In the genomic region with DNA sequence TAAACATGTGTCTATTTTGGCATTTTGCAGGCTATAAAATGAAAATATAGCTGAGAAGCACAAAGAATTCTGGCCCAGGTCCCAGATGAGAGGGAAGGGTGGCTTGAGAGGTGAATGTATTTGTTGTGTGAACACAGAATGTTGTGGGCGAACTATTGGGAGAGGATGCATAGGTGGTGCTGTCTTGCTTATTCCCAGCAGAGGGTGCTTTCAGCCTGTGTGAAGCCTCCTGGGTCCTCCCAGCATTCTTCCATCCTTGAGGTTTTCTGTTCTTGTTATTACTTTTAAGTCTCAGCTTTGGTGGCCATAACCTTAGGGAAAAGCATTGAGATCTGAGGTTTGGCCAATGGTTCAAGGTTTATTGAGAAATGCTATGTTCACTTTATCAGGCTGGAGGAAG, we compare ENCODE assay signal across 8 cellular contexts.
A peak's percentile ranks its signal among the peaks of the same experiment; 100 is the strongest.
DNase-seq lines count a peak whose midpoint lies in the region; ATAC-seq and TF ChIP-seq lines count a peak whose summit lies in the region.

No MANE protein-coding gene starts in this region.

- TF ChIP-seq CTCF in HFFc6 (IDR thresholded peaks at IDR 0.05) = peak; percentile 83
- TF ChIP-seq CTCF in adrenal gland (IDR thresholded peaks at IDR 0.05) = peak; percentile 19 to 46 (median 38)
- no peak for TF ChIP-seq CTCF in CD14-positive monocyte (IDR thresholded peaks at IDR 0.05)

- H3K27me3 Mint-ChIP-seq in HFFc6 (ENCODE audit: insufficient read depth) = peaks cover 4% of the 10 kb centered on the region
- H3K27me3 Mint-ChIP-seq in CD14-positive monocyte (ENCODE audit: low read depth in 3 of 3) = peaks cover 0 to 1% (median 0%) of the 10 kb centered on the region in 3 donors

- WGBS in adrenal gland, 4 donors = 33 to 59% (median 45%) methylated on average over 1 of the region's 1 CpG

- no peaks in the 10 kb centered on the region for H3K36me3 ChIP-seq in adrenal gland (replicated peaks in 1 of 2)
- H3K36me3 ChIP-seq in HAP-1 (replicated peaks) = no peaks in the 10 kb centered on the region

- no peaks in the 10 kb centered on the region for H3K9me3 ChIP-seq in adrenal gland (replicated peaks in 1 of 3)
- no peaks in the 10 kb centered on the region for H3K9me3 ChIP-seq in HAP-1

- TF ChIP-seq POLR2A in adrenal gland (IDR thresholded peaks at IDR 0.05) = no peak

- H3K36me3 Mint-ChIP-seq in HFFc6 (ENCODE audit: low read depth) (no peaks in the 10 kb centered on the region), CD14-positive monocyte (no peaks in the 10 kb centered on the region)

- no peaks in the 10 kb centered on the region for H3K9me3 Mint-ChIP-seq in HFFc6
- peaks cover 0 to 2% (median 0%) of the 10 kb centered on the region in 7 donors for H3K9me3 Mint-ChIP-seq in CD14-positive monocyte

- intact Hi-C loops in adrenal gland (cut with DNase I) = no loop called here
- intact Hi-C loops in CD14-positive monocyte (cut with micrococcal nuclease) = no loop called here
- intact Hi-C loops in Right ventricle myocardium inferior (cut with DNase I) = no loop called here

- H3K27me3 ChIP-seq in adrenal gland (no peaks in the 10 kb centered on the region), HAP-1 (ENCODE audit: low read depth) (no peaks in the 10 kb centered on the region)

- in situ Hi-C loops in HAP-1 (cut with MboI; ENCODE audit: low sequenced_read_pairs) = no loop called here

- no peaks in the 10 kb centered on the region for H3K4me1 ChIP-seq in adrenal gland (replicated peaks in 1 of 2)
- no peaks in the 10 kb centered on the region for H3K4me1 ChIP-seq in HAP-1

- H3K4me1 Mint-ChIP-seq in HFFc6 (ENCODE audit: low read depth) (peaks cover 7% of the 10 kb centered on the region), CD14-positive monocyte (no peaks in the 10 kb centered on the region)

- no peak overlapping the region for H3K27ac Mint-ChIP-seq in HFFc6
- no peak overlapping the region for H3K27ac Mint-ChIP-seq in CD14-positive monocyte

- H3K4me3 ChIP-seq in adrenal gland = no peak overlapping the region
- no peak overlapping the region for H3K4me3 ChIP-seq in HAP-1

- peak; percentile 2 for DNase-seq in COR-L47 (lab: John Stamatoyannopoulos, UW)
- peak; percentile 41 for DNase-seq in HFFc6
- peak in 4 of 7 donors; percentile 22 to 34 (median 24) for DNase-seq in adrenal gland
- DNase-seq in left lobe of liver (ENCODE audit: low spot score) = no peak
- DNase-seq in T-helper 1 cell = no peak
- no peak for DNase-seq in CD14-positive monocyte (ENCODE audit: low spot score)
- no peak for DNase-seq in HAP-1 (ENCODE audit: low spot score in 2 of 2)
- DNase-seq in Right ventricle myocardium inferior (ENCODE audit: missing footprints) = no peak

- ATAC-seq in left lobe of liver = peak; percentile 34
- no peak for ATAC-seq in Right ventricle myocardium inferior

- H3K27ac ChIP-seq in adrenal gland = no peak overlapping the region

- no peak overlapping the region for H3K4me3 Mint-ChIP-seq in HFFc6
- no peak overlapping the region for H3K4me3 Mint-ChIP-seq in CD14-positive monocyte

Comparison
In these comparisons a context has a peak if more than half of its experiments do, and no peak if none do; other contexts are left out.
1. DNase-seq: peak in COR-L47 (single experiment), HFFc6 (single experiment) and adrenal gland (4 of 7); none in left lobe of liver (single experiment), T-helper 1 cell (0 of 5), CD14-positive monocyte (single experiment), HAP-1 (0 of 2) and Right ventricle myocardium inferior (single experiment).